Comparison of ENCODE assay signal across 8 cellular contexts in the genomic region with DNA sequence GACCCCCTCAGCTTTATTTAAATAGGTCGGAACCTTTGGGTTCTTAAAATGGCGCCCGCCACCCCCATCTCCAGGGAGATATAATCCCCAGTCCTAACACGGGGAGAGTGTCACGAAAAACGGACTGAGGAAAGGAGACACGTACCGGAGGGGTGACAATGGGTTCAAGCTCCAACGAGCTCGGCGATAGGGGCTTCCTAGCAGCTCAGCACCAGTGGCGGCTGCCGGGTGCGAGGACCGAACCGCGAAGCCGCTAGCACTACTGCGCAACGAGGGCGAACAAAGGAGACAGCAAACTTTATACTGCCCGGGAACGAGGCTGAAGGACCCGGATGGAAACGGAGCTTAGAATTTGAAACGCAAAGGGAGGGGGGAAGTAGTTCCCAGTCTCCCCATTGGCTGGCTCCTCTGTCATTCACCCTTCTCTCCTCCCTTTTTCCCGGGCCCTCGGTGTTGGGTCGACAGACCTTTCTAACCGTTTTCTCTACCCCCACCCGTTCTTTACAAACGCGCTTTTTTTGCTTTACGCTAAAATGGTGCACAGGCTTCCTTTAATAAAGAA. TPM values are rescaled to one million over a fixed set of nuclear protein-coding genes. Genes with fewer than 3 reads are reported as not detected.
DNase-seq lines count a peak whose midpoint lies in the region; ATAC-seq and TF ChIP-seq lines count a peak whose summit lies in the region.

A gene (minus strand): TSS at position 274 of the 562 bp plus-strand sequence. CDS start 1,298 bp downstream, outside the sequence.

- no peak for TF ChIP-seq CTCF in right atrium auricular region (IDR thresholded peaks at IDR 0.05)
- no peak for TF ChIP-seq CTCF in uterus (IDR thresholded peaks at IDR 0.05)

- TF ChIP-seq POLR2A in GM15510 (IDR thresholded peaks at IDR 0.05; ENCODE audit: borderline replicate concordance, extremely low read depth, insufficient read length): peak; percentile 96
- TF ChIP-seq POLR2A in uterus (IDR thresholded peaks at IDR 0.05): peak; percentile 93 to 95

- H3K4me1 ChIP-seq in right atrium auricular region: no peaks in the 10 kb centered on the region
- no peaks in the 10 kb centered on the region for H3K4me1 ChIP-seq in uterus

- H3K27me3 ChIP-seq in right atrium auricular region (no peaks in the 10 kb centered on the region), uterus (no peaks in the 10 kb centered on the region)

- no peaks in the 10 kb centered on the region for H3K27me3 Mint-ChIP-seq in T-helper 17 cell

- DNase-seq in NCI-H1694 treated with DMSO at 0.1 percent for 48 hours (lab: John Stamatoyannopoulos, UW): peak; percentile 97
- peak; percentile 65 to 81 (median 80) for DNase-seq in T-helper 17 cell
- peak; percentile 21 to 95 (median 81) for DNase-seq in amygdala (lab: John Stamatoyannopoulos, UW)
- peak; percentile 90 for DNase-seq in right atrium auricular region (ENCODE audit: low spot score)
- DNase-seq in pulmonary artery endothelial cell (ENCODE audit: low read depth, low spot score): peak; percentile 72
- peak; percentile 90 to 96 for DNase-seq in uterus

- H3K27ac ChIP-seq in right atrium auricular region (peak within 1 kb of the TSS; percentile 94 to 95), uterus (peak within 1 kb of the TSS; percentile 92 to 97)

- H3K9me3 ChIP-seq in T-helper 17 cell (ENCODE audit: control insufficient read depth, low read length, poor library complexity, severe bottlenecking) (no peaks in the 10 kb centered on the region), right atrium auricular region (no peaks in the 10 kb centered on the region), uterus (no peaks in the 10 kb centered on the region)

- ATAC-seq in HG02885 (IDR thresholded peaks at IDR 0.05; ENCODE audit: poor library complexity, unreplicated experiment): peak; percentile 96
- ATAC-seq in T-helper 17 cell: peak; percentile 89

- H3K27ac Mint-ChIP-seq in T-helper 17 cell: peak within 1 kb of the TSS; percentile 98

- H3K36me3 ChIP-seq in right atrium auricular region (peaks cover 35% of the 10 kb centered on the region), uterus (no peaks in the 10 kb centered on the region)

- H3K36me3 Mint-ChIP-seq in T-helper 17 cell (ENCODE audit: low read depth): peaks cover 5% of the 10 kb centered on the region

- peak within 1 kb of the TSS; percentile 68 to 73 for H3K4me3 ChIP-seq in right atrium auricular region
- H3K4me3 ChIP-seq in uterus: peak within 1 kb of the TSS; percentile 74 to 82

- peaks cover 8% of the 10 kb centered on the region for H3K4me1 Mint-ChIP-seq in T-helper 17 cell

- H3K4me3 Mint-ChIP-seq in T-helper 17 cell: peak within 1 kb of the TSS; percentile 96

- intact Hi-C loops in uterus (cut with DNase I; ENCODE audit: low total_unique reads): no loop called here

RNA-seq across cellular contexts. Expression of the gene that starts here (rescaled TPM):
- total RNA-seq in T-helper 17 cell: 100 to 1,000 TPM; 239 TPM
- 100 to 1,000 TPM; 127 to 176 TPM for total RNA-seq in right atrium auricular region
- total RNA-seq in pulmonary artery endothelial cell: 205 and 220 TPM in 2 replicates
- total RNA-seq in uterus: 100 to 1,000 TPM; 231 to 478 (median 248) TPM

Comparison
In these comparisons a context has a peak if more than half of its experiments do, and no peak if none do; other contexts are left out.
1. Peak in every context shown above with its lines: DNase-seq, ATAC-seq, H3K4me3 ChIP-seq and H3K27ac ChIP-seq.